1 cellular context compared by ENCODE assay signal in the genomic region with DNA sequence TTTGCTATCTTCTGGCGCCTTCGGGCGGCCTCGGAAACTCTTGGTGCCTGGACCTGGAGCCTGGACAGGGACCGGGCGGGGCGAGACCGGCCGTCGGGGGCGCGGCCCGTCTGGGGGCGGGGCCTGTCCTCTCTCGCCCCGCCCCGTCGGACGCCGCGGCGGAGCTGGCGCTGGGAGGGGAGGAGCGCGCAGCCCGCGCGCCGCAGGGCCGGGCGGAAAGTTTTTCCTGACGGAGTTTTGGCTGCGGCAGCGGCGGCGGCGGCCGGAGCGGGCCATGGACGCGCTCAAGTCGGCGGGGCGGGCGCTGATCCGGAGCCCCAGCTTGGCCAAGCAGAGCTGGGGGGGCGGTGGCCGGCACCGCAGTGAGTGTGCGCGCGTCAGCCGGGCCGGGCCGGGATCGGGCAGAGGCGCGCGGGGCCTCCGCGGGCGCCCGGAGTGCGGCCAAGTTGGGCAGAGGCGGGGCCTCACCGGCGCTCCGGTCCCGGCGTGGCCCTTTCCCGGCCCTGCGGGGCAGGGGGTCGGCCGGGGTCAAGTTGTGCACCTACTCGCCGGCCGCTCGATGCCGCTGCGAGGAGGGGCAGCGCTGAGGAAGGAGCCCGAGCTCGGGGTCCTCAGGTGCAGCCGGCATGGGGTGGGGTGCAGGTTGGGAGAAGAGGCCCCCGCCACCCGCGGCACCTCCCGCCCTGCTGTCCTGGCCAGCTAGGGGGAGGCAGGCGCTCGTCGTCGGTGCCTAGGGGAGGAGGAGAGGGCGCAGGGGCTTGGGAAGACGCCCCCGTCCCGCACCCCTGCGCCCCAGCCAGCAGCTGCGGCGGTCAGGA.
TF ChIP-seq lines count a peak whose summit lies in the region.

A gene with protein sequence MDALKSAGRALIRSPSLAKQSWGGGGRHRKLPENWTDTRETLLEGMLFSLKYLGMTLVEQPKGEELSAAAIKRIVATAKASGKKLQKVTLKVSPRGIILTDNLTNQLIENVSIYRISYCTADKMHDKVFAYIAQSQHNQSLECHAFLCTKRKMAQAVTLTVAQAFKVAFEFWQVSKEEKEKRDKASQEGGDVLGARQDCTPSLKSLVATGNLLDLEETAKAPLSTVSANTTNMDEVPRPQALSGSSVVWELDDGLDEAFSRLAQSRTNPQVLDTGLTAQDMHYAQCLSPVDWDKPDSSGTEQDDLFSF (plus strand): TSS at position 182 of the 818 bp plus-strand sequence. CDS start 93 bp downstream, at position 275.

TF ChIP-seq in HepG2, 621 proteins besides CTCF, POLR2A, EP300 and RAD21 (continued from another document and continues in another):
- TF ChIP-seq, protein P1, sequence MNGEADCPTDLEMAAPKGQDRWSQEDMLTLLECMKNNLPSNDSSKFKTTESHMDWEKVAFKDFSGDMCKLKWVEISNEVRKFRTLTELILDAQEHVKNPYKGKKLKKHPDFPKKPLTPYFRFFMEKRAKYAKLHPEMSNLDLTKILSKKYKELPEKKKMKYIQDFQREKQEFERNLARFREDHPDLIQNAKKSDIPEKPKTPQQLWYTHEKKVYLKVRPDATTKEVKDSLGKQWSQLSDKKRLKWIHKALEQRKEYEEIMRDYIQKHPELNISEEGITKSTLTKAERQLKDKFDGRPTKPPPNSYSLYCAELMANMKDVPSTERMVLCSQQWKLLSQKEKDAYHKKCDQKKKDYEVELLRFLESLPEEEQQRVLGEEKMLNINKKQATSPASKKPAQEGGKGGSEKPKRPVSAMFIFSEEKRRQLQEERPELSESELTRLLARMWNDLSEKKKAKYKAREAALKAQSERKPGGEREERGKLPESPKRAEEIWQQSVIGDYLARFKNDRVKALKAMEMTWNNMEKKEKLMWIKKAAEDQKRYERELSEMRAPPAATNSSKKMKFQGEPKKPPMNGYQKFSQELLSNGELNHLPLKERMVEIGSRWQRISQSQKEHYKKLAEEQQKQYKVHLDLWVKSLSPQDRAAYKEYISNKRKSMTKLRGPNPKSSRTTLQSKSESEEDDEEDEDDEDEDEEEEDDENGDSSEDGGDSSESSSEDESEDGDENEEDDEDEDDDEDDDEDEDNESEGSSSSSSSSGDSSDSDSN (CRISPR knock-in tag; IDR thresholded peaks at IDR 0.05) = peak; percentile 63
- TF ChIP-seq ZNF143 (CRISPR knock-in tag; IDR thresholded peaks at IDR 0.05) (no peak), IKZF4 (CRISPR knock-in tag; IDR thresholded peaks at IDR 0.05; ENCODE audit: borderline replicate concordance, low read depth, not compliant biosample characterization) (no peak), RELA (CRISPR knock-in tag; IDR thresholded peaks at IDR 0.05) (no peak), GABPA (IDR thresholded peaks at IDR 0.05; ENCODE audit: low read depth, low read length) (no peak), GABPA (CRISPR knock-in tag; IDR thresholded peaks at IDR 0.05; ENCODE audit: low read depth) (no peak), ZFP90 (CRISPR knock-in tag; IDR thresholded peaks at IDR 0.05; ENCODE audit: borderline replicate concordance) (no peak), SALL2 (CRISPR knock-in tag; IDR thresholded peaks at IDR 0.05) (no peak; the same call in 1 of the 2 replicates), ZFP1 (CRISPR knock-in tag; IDR thresholded peaks at IDR 0.05) (no peak), HMG20A (CRISPR knock-in tag; IDR thresholded peaks at IDR 0.05; ENCODE audit: borderline replicate concordance) (no peak), ZNF329 (CRISPR knock-in tag; IDR thresholded peaks at IDR 0.05; ENCODE audit: low read depth) (no peak), KDM1A (CRISPR knock-in tag; IDR thresholded peaks at IDR 0.05) (no peak), GATAD2A (CRISPR knock-in tag; IDR thresholded peaks at IDR 0.05) (no peak), ZNF589 (CRISPR knock-in tag; conservative IDR thresholded peaks at IDR 0.05) (no peak), AHR (CRISPR knock-in tag; IDR thresholded peaks at IDR 0.05) (no peak), RFXAP (CRISPR knock-in tag; IDR thresholded peaks at IDR 0.05; ENCODE audit: borderline replicate concordance) (no peak), ADNP (CRISPR knock-in tag; IDR thresholded peaks at IDR 0.05) (no peak), JDP2 (CRISPR knock-in tag; IDR thresholded peaks at IDR 0.05; ENCODE audit: borderline replicate concordance) (no peak), ZNF160 (CRISPR knock-in tag; IDR thresholded peaks at IDR 0.05) (no peak), ZFX (CRISPR knock-in tag; IDR thresholded peaks at IDR 0.05; ENCODE audit: low read depth) (peak; percentile 83), MAFG (CRISPR knock-in tag; IDR thresholded peaks at IDR 0.05) (no peak), ZSCAN25 (CRISPR knock-in tag; IDR thresholded peaks at IDR 0.05) (peak; percentile 63), SAP130 (CRISPR knock-in tag; IDR thresholded peaks at IDR 0.05; ENCODE audit: low read depth) (peak; percentile 14; the same call in 1 of the 2 replicates), POLR2AphosphoS5 (IDR thresholded peaks at IDR 0.05; ENCODE audit: low read depth, low read length) (peak; percentile 39)
- TF ChIP-seq, protein P2, sequence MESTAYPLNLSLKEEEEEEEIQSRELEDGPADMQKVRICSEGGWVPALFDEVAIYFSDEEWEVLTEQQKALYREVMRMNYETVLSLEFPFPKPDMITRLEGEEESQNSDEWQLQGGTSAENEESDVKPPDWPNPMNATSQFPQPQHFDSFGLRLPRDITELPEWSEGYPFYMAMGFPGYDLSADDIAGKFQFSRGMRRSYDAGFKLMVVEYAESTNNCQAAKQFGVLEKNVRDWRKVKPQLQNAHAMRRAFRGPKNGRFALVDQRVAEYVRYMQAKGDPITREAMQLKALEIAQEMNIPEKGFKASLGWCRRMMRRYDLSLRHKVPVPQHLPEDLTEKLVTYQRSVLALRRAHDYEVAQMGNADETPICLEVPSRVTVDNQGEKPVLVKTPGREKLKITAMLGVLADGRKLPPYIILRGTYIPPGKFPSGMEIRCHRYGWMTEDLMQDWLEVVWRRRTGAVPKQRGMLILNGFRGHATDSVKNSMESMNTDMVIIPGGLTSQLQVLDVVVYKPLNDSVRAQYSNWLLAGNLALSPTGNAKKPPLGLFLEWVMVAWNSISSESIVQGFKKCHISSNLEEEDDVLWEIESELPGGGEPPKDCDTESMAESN (CRISPR knock-in tag; conservative IDR thresholded peaks at IDR 0.05) = peak; percentile 64
- TF ChIP-seq, protein P3, sequence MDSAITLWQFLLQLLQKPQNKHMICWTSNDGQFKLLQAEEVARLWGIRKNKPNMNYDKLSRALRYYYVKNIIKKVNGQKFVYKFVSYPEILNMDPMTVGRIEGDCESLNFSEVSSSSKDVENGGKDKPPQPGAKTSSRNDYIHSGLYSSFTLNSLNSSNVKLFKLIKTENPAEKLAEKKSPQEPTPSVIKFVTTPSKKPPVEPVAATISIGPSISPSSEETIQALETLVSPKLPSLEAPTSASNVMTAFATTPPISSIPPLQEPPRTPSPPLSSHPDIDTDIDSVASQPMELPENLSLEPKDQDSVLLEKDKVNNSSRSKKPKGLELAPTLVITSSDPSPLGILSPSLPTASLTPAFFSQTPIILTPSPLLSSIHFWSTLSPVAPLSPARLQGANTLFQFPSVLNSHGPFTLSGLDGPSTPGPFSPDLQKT (CRISPR knock-in tag; IDR thresholded peaks at IDR 0.05; ENCODE audit: borderline replicate concordance) = no peak
- TF ChIP-seq, protein P4, sequence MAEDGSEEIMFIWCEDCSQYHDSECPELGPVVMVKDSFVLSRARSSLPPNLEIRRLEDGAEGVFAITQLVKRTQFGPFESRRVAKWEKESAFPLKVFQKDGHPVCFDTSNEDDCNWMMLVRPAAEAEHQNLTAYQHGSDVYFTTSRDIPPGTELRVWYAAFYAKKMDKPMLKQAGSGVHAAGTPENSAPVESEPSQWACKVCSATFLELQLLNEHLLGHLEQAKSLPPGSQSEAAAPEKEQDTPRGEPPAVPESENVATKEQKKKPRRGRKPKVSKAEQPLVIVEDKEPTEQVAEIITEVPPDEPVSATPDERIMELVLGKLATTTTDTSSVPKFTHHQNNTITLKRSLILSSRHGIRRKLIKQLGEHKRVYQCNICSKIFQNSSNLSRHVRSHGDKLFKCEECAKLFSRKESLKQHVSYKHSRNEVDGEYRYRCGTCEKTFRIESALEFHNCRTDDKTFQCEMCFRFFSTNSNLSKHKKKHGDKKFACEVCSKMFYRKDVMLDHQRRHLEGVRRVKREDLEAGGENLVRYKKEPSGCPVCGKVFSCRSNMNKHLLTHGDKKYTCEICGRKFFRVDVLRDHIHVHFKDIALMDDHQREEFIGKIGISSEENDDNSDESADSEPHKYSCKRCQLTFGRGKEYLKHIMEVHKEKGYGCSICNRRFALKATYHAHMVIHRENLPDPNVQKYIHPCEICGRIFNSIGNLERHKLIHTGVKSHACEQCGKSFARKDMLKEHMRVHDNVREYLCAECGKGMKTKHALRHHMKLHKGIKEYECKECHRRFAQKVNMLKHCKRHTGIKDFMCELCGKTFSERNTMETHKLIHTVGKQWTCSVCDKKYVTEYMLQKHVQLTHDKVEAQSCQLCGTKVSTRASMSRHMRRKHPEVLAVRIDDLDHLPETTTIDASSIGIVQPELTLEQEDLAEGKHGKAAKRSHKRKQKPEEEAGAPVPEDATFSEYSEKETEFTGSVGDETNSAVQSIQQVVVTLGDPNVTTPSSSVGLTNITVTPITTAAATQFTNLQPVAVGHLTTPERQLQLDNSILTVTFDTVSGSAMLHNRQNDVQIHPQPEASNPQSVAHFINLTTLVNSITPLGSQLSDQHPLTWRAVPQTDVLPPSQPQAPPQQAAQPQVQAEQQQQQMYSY (CRISPR knock-in tag; IDR thresholded peaks at IDR 0.05) = peak; percentile 59
- TF ChIP-seq, protein P5, sequence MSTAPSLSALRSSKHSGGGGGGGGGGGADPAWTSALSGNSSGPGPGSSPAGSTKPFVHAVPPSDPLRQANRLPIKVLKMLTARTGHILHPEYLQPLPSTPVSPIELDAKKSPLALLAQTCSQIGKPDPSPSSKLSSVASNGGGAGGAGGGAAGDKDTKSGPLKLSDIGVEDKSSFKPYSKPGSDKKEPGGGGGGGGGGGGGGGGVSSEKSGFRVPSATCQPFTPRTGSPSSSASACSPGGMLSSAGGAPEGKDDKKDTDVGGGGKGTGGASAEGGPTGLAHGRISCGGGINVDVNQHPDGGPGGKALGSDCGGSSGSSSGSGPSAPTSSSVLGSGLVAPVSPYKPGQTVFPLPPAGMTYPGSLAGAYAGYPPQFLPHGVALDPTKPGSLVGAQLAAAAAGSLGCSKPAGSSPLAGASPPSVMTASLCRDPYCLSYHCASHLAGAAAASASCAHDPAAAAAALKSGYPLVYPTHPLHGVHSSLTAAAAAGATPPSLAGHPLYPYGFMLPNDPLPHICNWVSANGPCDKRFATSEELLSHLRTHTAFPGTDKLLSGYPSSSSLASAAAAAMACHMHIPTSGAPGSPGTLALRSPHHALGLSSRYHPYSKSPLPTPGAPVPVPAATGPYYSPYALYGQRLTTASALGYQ (CRISPR knock-in tag; IDR thresholded peaks at IDR 0.05) = no peak
- TF ChIP-seq, protein P6, sequence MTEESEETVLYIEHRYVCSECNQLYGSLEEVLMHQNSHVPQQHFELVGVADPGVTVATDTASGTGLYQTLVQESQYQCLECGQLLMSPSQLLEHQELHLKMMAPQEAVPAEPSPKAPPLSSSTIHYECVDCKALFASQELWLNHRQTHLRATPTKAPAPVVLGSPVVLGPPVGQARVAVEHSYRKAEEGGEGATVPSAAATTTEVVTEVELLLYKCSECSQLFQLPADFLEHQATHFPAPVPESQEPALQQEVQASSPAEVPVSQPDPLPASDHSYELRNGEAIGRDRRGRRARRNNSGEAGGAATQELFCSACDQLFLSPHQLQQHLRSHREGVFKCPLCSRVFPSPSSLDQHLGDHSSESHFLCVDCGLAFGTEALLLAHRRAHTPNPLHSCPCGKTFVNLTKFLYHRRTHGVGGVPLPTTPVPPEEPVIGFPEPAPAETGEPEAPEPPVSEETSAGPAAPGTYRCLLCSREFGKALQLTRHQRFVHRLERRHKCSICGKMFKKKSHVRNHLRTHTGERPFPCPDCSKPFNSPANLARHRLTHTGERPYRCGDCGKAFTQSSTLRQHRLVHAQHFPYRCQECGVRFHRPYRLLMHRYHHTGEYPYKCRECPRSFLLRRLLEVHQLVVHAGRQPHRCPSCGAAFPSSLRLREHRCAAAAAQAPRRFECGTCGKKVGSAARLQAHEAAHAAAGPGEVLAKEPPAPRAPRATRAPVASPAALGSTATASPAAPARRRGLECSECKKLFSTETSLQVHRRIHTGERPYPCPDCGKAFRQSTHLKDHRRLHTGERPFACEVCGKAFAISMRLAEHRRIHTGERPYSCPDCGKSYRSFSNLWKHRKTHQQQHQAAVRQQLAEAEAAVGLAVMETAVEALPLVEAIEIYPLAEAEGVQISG (CRISPR knock-in tag; IDR thresholded peaks at IDR 0.05) = peak; percentile 52; the same call in 1 of the 2 replicates
- TF ChIP-seq, protein P7, sequence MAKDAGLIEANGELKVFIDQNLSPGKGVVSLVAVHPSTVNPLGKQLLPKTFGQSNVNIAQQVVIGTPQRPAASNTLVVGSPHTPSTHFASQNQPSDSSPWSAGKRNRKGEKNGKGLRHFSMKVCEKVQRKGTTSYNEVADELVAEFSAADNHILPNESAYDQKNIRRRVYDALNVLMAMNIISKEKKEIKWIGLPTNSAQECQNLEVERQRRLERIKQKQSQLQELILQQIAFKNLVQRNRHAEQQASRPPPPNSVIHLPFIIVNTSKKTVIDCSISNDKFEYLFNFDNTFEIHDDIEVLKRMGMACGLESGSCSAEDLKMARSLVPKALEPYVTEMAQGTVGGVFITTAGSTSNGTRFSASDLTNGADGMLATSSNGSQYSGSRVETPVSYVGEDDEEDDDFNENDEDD (CRISPR knock-in tag; IDR thresholded peaks at IDR 0.05; ENCODE audit: borderline replicate concordance) = no peak
- TF ChIP-seq, protein P8, sequence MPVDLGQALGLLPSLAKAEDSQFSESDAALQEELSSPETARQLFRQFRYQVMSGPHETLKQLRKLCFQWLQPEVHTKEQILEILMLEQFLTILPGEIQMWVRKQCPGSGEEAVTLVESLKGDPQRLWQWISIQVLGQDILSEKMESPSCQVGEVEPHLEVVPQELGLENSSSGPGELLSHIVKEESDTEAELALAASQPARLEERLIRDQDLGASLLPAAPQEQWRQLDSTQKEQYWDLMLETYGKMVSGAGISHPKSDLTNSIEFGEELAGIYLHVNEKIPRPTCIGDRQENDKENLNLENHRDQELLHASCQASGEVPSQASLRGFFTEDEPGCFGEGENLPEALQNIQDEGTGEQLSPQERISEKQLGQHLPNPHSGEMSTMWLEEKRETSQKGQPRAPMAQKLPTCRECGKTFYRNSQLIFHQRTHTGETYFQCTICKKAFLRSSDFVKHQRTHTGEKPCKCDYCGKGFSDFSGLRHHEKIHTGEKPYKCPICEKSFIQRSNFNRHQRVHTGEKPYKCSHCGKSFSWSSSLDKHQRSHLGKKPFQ (CRISPR knock-in tag; IDR thresholded peaks at IDR 0.05; ENCODE audit: insufficient replicate concordance) = no peak
- TF ChIP-seq, protein P9, sequence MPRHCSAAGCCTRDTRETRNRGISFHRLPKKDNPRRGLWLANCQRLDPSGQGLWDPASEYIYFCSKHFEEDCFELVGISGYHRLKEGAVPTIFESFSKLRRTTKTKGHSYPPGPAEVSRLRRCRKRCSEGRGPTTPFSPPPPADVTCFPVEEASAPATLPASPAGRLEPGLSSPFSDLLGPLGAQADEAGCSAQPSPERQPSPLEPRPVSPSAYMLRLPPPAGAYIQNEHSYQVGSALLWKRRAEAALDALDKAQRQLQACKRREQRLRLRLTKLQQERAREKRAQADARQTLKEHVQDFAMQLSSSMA (CRISPR knock-in tag; IDR thresholded peaks at IDR 0.05) = no peak
- TF ChIP-seq, protein P10, sequence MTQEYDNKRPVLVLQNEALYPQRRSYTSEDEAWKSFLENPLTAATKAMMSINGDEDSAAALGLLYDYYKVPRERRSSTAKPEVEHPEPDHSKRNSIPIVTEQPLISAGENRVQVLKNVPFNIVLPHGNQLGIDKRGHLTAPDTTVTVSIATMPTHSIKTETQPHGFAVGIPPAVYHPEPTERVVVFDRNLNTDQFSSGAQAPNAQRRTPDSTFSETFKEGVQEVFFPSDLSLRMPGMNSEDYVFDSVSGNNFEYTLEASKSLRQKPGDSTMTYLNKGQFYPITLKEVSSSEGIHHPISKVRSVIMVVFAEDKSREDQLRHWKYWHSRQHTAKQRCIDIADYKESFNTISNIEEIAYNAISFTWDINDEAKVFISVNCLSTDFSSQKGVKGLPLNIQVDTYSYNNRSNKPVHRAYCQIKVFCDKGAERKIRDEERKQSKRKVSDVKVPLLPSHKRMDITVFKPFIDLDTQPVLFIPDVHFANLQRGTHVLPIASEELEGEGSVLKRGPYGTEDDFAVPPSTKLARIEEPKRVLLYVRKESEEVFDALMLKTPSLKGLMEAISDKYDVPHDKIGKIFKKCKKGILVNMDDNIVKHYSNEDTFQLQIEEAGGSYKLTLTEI (CRISPR knock-in tag; conservative IDR thresholded peaks at IDR 0.05) = no peak
